ENCODE assay signal across 27 cellular contexts in the genomic region with DNA sequence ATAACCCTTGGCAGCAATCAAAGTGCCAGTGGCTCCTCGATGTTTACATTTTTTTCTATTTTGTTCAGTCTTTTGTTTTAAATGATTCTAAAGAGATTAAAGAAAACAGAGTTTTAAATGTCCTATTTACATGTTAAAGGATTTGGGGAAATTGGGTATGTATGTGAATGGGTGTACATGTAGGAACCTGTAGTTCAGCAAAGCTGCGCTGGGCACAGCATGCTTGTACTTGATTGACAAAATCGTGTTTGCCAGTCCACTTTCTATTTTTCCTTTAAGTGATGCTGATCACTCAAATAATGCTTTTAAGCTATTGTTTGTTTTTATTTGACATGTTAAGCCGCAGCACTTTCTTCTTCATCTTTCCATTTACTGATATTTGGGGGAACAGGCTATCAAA. TPM values are rescaled to one million over a fixed set of nuclear protein-coding genes. Genes with fewer than 3 reads are reported as not detected.
DNase-seq lines count a peak whose midpoint lies in the region; ATAC-seq, FAIRE-seq and TF ChIP-seq lines count a peak whose summit lies in the region.
"Had no signal": no experiment of that assay in that cellular context is flagged by ENCODE, and none has a peak within 500 bp of the region (broad histone marks: within the 10 kb centered on the region; RNA-seq: fewer than 3 reads in every experiment).

No MANE protein-coding gene starts in this region.

- POLR2A ChIA-PET in MCF 10A (lab: Yijun Ruan, JAX) = interaction anchor here (0.6 to 1.2 kb wide), 4 partner anchors 11 to 334 kb away, joined by 3 to 4 read pairs (median 3); a partner anchor contains a TSS
- POLR2A ChIA-PET in H1 (lab: Charles Lee; ENCODE audit: partially characterized antibody) = no interaction called here

- intact Hi-C loops in mammary epithelial cell (cut with micrococcal nuclease) (no loop called here), MCF 10A (cut with micrococcal nuclease) (no loop called here)

- no peak overlapping the region for H4K8ac ChIP-seq in H1 (ENCODE audit: extremely low read depth, insufficient read depth, low read length)

- no peak overlapping the region for H3K4me3 Mint-ChIP-seq in MCF 10A (ENCODE audit: unreplicated experiment)
- H3K4me3 Mint-ChIP-seq in osteocyte (ENCODE audit: unreplicated experiment) = no peak overlapping the region
- no peak overlapping the region for H3K4me3 Mint-ChIP-seq in neural progenitor cell
- no peak overlapping the region for H3K4me3 Mint-ChIP-seq in natural killer cell treated with Interleukin-12 subunit alpha and Interleukin-12 subunit beta and Interleukin-15 and Interleukin-18, amount 100 ng/mL, for 72 hours
- H3K4me3 Mint-ChIP-seq: B cell; CD4-positive, alpha-beta T cell; CD8-positive, alpha-beta memory T cell had no signal

- H3K4me1 Mint-ChIP-seq in MCF 10A (ENCODE audit: insufficient read depth, unreplicated experiment) (no peaks in the 10 kb centered on the region), osteocyte (ENCODE audit: unreplicated experiment) (peaks cover 50% of the 10 kb centered on the region), neural progenitor cell (no peaks in the 10 kb centered on the region)
- peaks cover 0 to 3% of the 10 kb centered on the region in 2 donors for H3K4me1 Mint-ChIP-seq in natural killer cell treated with Interleukin-12 subunit alpha and Interleukin-12 subunit beta and Interleukin-15 and Interleukin-18, amount 100 ng/mL, for 72 hours (ENCODE audit: low read depth in 2 of 2)
- H3K4me1 Mint-ChIP-seq: B cell had no signal

- in situ Hi-C loops in mammary epithelial cell (cut with MboI; ENCODE audit: low sequenced_read_pairs in 2 of 2) = no loop called here

- 39% methylated on average over 4 of the region's 4 CpGs for WGBS in mammary epithelial cell (ENCODE audit: low coverage, missing lambda C conversion rate)
- 86% methylated on average over 4 of the region's 4 CpGs; no CpG with 5 or more reads in 1 of the 2 experiments for WGBS in H1 (ENCODE audit: extremely low coverage in 1 of 2, insufficient coverage in 1 of 2, insufficient read length in 1 of 2, insufficient replicate concordance in 2 of 2, low coverage in 1 of 2, low lambda C conversion rate in 2 of 2, missing lambda C conversion rate in 1 of 2), 2 experiments

- H3K56ac ChIP-seq in H1 (replicated peaks; ENCODE audit: insufficient read length, low read depth, low read length) = no peak overlapping the region

- H2AFZ ChIP-seq in mammary epithelial cell (ENCODE audit: low read depth, low read length) (no peak overlapping the region), H1 (ENCODE audit: low read length) (no peak overlapping the region), neural progenitor cell (replicated peaks) (no peak overlapping the region)

- H3K36me3 Mint-ChIP-seq in MCF 10A (ENCODE audit: insufficient read depth, unreplicated experiment) (peaks cover 60% of the 10 kb centered on the region), osteocyte (ENCODE audit: unreplicated experiment) (peaks cover 55% of the 10 kb centered on the region), neural progenitor cell (peaks cover 25% of the 10 kb centered on the region)
- H3K36me3 Mint-ChIP-seq in natural killer cell treated with Interleukin-12 subunit alpha and Interleukin-12 subunit beta and Interleukin-15 and Interleukin-18, amount 100 ng/mL, for 72 hours = peaks cover 21% of the 10 kb centered on the region

- no peak for TF ChIP-seq CTCF in mammary epithelial cell (conservative IDR thresholded peaks at IDR 0.05 in 1 of 2, IDR thresholded peaks at IDR 0.05 in 1 of 2; ENCODE audit: extremely low read depth in 1 of 2, insufficient read depth in 1 of 2, low read depth in 1 of 2, low read length in 2 of 2)
- TF ChIP-seq CTCF in MCF 10A (IDR thresholded peaks at IDR 0.05; ENCODE audit: unreplicated experiment) = no peak
- no peak for TF ChIP-seq CTCF in H1 (IDR thresholded peaks at IDR 0.05; ENCODE audit: control extremely low read depth in 1 of 3, insufficient read depth in 1 of 3, low read depth in 1 of 3, low read length in 3 of 3)
- no peak for TF ChIP-seq CTCF in foreskin keratinocyte (conservative IDR thresholded peaks at IDR 0.05)
- no peak for TF ChIP-seq CTCF in osteocyte (IDR thresholded peaks at IDR 0.05)
- no peak for TF ChIP-seq CTCF in neural progenitor cell (IDR thresholded peaks at IDR 0.05)

- H3K23me2 ChIP-seq in H1 (ENCODE audit: low read depth, low read length) = no peaks in the 10 kb centered on the region

- H3K4me2 ChIP-seq in mammary epithelial cell (ENCODE audit: insufficient read depth, low read depth, low read length) (peak overlapping the region; percentile 35), H1 (ENCODE audit: insufficient read depth in 1 of 2, low read depth in 2 of 2, low read length in 2 of 2) (no peak overlapping the region), neural progenitor cell (no peak overlapping the region)
- H3K4me2 ChIP-seq: A549; BLaER1 treated with 17β-estradiol and CSF1 and Interleukin-3, amounts not matched to agents 10 nM and 100 nM had no signal

- H3K18ac ChIP-seq in H1 (ENCODE audit: extremely low read depth, low read length) = no peak overlapping the region

- peaks cover 14% of the 10 kb centered on the region for H3K36me3 ChIP-seq in mammary epithelial cell (ENCODE audit: insufficient read depth, low read length)
- H3K36me3 ChIP-seq in H1 (ENCODE audit: control insufficient read depth in 2 of 4, insufficient read depth in 4 of 4, low read length in 3 of 4) = peaks cover 0 to 33% (median 1%) of the 10 kb centered on the region in 4 experiments; a peak in 4 of 8 replicates
- H3K36me3 ChIP-seq in neural progenitor cell = peaks cover 6% of the 10 kb centered on the region

- no peak overlapping the region for H2AK5ac ChIP-seq in H1 (ENCODE audit: low read depth, low read length)

- no peak overlapping the region for H2BK5ac ChIP-seq in H1 (ENCODE audit: low read depth, low read length)

- H2BK120ac ChIP-seq in H1 (replicated peaks; ENCODE audit: low read depth, low read length) = no peak overlapping the region

- H3K27me3 Mint-ChIP-seq in MCF 10A (ENCODE audit: insufficient read depth, unreplicated experiment) (no peaks in the 10 kb centered on the region), osteocyte (ENCODE audit: unreplicated experiment) (no peaks in the 10 kb centered on the region), neural progenitor cell (ENCODE audit: insufficient read depth, low read depth) (no peaks in the 10 kb centered on the region)
- H3K27me3 Mint-ChIP-seq in natural killer cell treated with Interleukin-12 subunit alpha and Interleukin-12 subunit beta and Interleukin-15 and Interleukin-18, amount 100 ng/mL, for 72 hours = no peaks in the 10 kb centered on the region
- H3K27me3 Mint-ChIP-seq: B cell; CD4-positive, alpha-beta T cell; CD8-positive, alpha-beta memory T cell had no signal

- H3K9me3 Mint-ChIP-seq in MCF 10A (ENCODE audit: unreplicated experiment) (no peaks in the 10 kb centered on the region), osteocyte (ENCODE audit: unreplicated experiment) (no peaks in the 10 kb centered on the region), neural progenitor cell (no peaks in the 10 kb centered on the region)
- H3K9me3 Mint-ChIP-seq in natural killer cell treated with Interleukin-12 subunit alpha and Interleukin-12 subunit beta and Interleukin-15 and Interleukin-18, amount 100 ng/mL, for 72 hours = no peaks in the 10 kb centered on the region
- H3K9me3 Mint-ChIP-seq: CD4-positive, alpha-beta T cell; CD8-positive, alpha-beta memory T cell had no signal

- no peak overlapping the region for H4K91ac ChIP-seq in H1 (replicated peaks; ENCODE audit: insufficient read length, low read length)

- H3K4me1 ChIP-seq in mammary epithelial cell (ENCODE audit: insufficient read depth, low read length) (peaks cover 6% of the 10 kb centered on the region), H1 (replicated peaks in 1 of 4; ENCODE audit: control insufficient read depth in 3 of 4, insufficient read depth in 4 of 4, low read length in 3 of 4) (no peaks in the 10 kb centered on the region), foreskin keratinocyte (peaks cover 10% of the 10 kb centered on the region), neural progenitor cell (no peaks in the 10 kb centered on the region)
- H3K4me1 ChIP-seq: BLaER1 treated with 17β-estradiol and CSF1 and Interleukin-3, amounts not matched to agents 10 nM and 100 nM had no signal

- no peak overlapping the region for H2BK15ac ChIP-seq in H1 (ENCODE audit: low read length)

- dilution Hi-C loops in mammary epithelial cell (cut with HindIII; ENCODE audit: low sequenced_read_pairs) = no loop called here

- DNase-seq in mammary epithelial cell (no peak), MCF 10A (ENCODE audit: unreplicated experiment) (no peak), H1 (ENCODE audit: low read depth in 1 of 2, low spot score in 2 of 2) (no peak), foreskin keratinocyte (peak in 1 of 2 donors; percentile 64), osteocyte (ENCODE audit: extremely low spot score, unreplicated experiment) (no peak), neural progenitor cell (ENCODE audit: low spot score) (no peak), NCI-H2081 treated with DMSO at 0.1 percent for 48 hours (lab: John Stamatoyannopoulos, UW) (no peak)
- no peak for DNase-seq in natural killer cell treated with Interleukin-12 subunit alpha and Interleukin-12 subunit beta and Interleukin-15 and Interleukin-18, amount 100 ng/mL, for 72 hours (ENCODE audit: low spot score)
- DNase-seq: AML-193; CD4-positive, alpha-beta T cell; CD8-positive, alpha-beta memory T cell; COR-L47; DMS 273 treated with DMSO at 0.1 percent for 48 hours; DMS153; DMS53; DMS79; DND-41; EL; GDM1 had no signal

- H3K9ac ChIP-seq in mammary epithelial cell (ENCODE audit: insufficient read depth, low read length) (no peak overlapping the region), H1 (replicated peaks in 1 of 4; ENCODE audit: extremely low read depth in 1 of 4, low read depth in 3 of 4, low read length in 3 of 4) (no peak overlapping the region), neural progenitor cell (no peak overlapping the region)
- H3K9ac ChIP-seq: BLaER1 treated with 17β-estradiol and CSF1 and Interleukin-3, amounts not matched to agents 10 nM and 100 nM had no signal

- H3K14ac ChIP-seq in H1 (ENCODE audit: insufficient read length) = no peak overlapping the region

- TF ChIP-seq POLR2A in H1 (IDR thresholded peaks at IDR 0.05; ENCODE audit: control extremely low read depth in 1 of 2, low read depth in 2 of 2, low read length in 2 of 2) = no peak

- H3K27ac Mint-ChIP-seq in MCF 10A (ENCODE audit: low read depth, unreplicated experiment) (no peak overlapping the region), osteocyte (ENCODE audit: unreplicated experiment) (peak overlapping the region; percentile 23), neural progenitor cell (no peak overlapping the region)
- H3K27ac Mint-ChIP-seq in natural killer cell treated with Interleukin-12 subunit alpha and Interleukin-12 subunit beta and Interleukin-15 and Interleukin-18, amount 100 ng/mL, for 72 hours = no peak overlapping the region
- H3K27ac Mint-ChIP-seq: B cell; CD4-positive, alpha-beta T cell; CD8-positive, alpha-beta memory T cell had no signal

- H3K4ac ChIP-seq in H1 (replicated peaks; ENCODE audit: insufficient read length, low read depth, low read length) = no peak overlapping the region

- no peak overlapping the region for H2BK20ac ChIP-seq in H1 (ENCODE audit: low read length)

- H4K20me1 ChIP-seq in mammary epithelial cell (ENCODE audit: insufficient read depth, low read length) (no peaks in the 10 kb centered on the region), H1 (replicated peaks in 1 of 2; ENCODE audit: control insufficient read depth in 1 of 2, insufficient read depth in 2 of 2, low read length in 2 of 2) (no peaks in the 10 kb centered on the region), neural progenitor cell (ENCODE audit: low read depth) (no peaks in the 10 kb centered on the region)

- H3K4me3 ChIP-seq in mammary epithelial cell (replicated peaks in 1 of 3; ENCODE audit: insufficient read depth in 1 of 3, low read depth in 2 of 3, low read length in 3 of 3) (no peak overlapping the region), H1 (ENCODE audit: extremely low read depth in 1 of 4, insufficient read depth in 2 of 4, low read depth in 3 of 4, low read length in 4 of 4) (no peak overlapping the region), neural progenitor cell (no peak overlapping the region)
- H3K4me3 ChIP-seq: A549; BLaER1 treated with 17β-estradiol and CSF1 and Interleukin-3, amounts not matched to agents 10 nM and 100 nM; GM12878 had no signal

- no peaks in the 10 kb centered on the region for H3K79me1 ChIP-seq in H1 (ENCODE audit: low read depth, low read length)

- FAIRE-seq in H1 (lab: Jason Lieb, UNC) = peak; percentile 45
- FAIRE-seq: GM12878, GM12892, GM18507 had no signal

- H3K79me2 ChIP-seq in mammary epithelial cell (ENCODE audit: insufficient read depth, low read length) (no peaks in the 10 kb centered on the region), H1 (ENCODE audit: control insufficient read depth in 1 of 2, insufficient read depth in 2 of 2, low read length in 2 of 2) (no peaks in the 10 kb centered on the region), neural progenitor cell (ENCODE audit: low read depth) (no peaks in the 10 kb centered on the region)

- no peak for TF ChIP-seq RAD21 in H1 (IDR thresholded peaks at IDR 0.05 in 1 of 2, conservative IDR thresholded peaks at IDR 0.05 in 1 of 2; ENCODE audit: low read depth in 2 of 2, low read length in 2 of 2)

- BruUV-seq in mammary epithelial cell (replicated peaks; lab: Mats Ljungman, UMichigan) = no TSS peak
- BruUV-seq in MCF 10A (replicated peaks; lab: Mats Ljungman, UMichigan) = no TSS peak

- H3K27ac ChIP-seq in mammary epithelial cell (ENCODE audit: insufficient read depth, low read depth, low read length) (no peak overlapping the region), H1 (ENCODE audit: low read depth, low read length) (no peak overlapping the region), foreskin keratinocyte (no peak overlapping the region), neural progenitor cell (no peak overlapping the region)
- H3K27ac ChIP-seq: 22Rv1; A549; BLaER1 treated with 17β-estradiol and CSF1 and Interleukin-3, amounts not matched to agents 10 nM and 100 nM; C4-2B had no signal

- ATAC-seq in foreskin keratinocyte = peak; percentile 42
- ATAC-seq in natural killer cell treated with Interleukin-12 subunit alpha and Interleukin-12 subunit beta and Interleukin-15 and Interleukin-18, amount 100 ng/mL, for 72 hours = no peak
- ATAC-seq: A549, GM12878 had no signal

- no peak overlapping the region for H4K5ac ChIP-seq in H1 (ENCODE audit: insufficient read length, low read depth, low read length)

- no peaks in the 10 kb centered on the region for H3F3A ChIP-seq in neural progenitor cell (ENCODE audit: low read depth)

- H3K9me3 ChIP-seq in mammary epithelial cell (replicated peaks; ENCODE audit: insufficient read depth, low read length) (no peaks in the 10 kb centered on the region), H1 (ENCODE audit: insufficient read depth in 2 of 2, low read depth in 1 of 2, low read length in 1 of 2) (no peaks in the 10 kb centered on the region), neural progenitor cell (ENCODE audit: low read depth) (no peaks in the 10 kb centered on the region)
- H3K9me3 ChIP-seq: A549; BLaER1 treated with 17β-estradiol and CSF1 and Interleukin-3, amounts not matched to agents 10 nM and 100 nM had no signal

- H3K27me3 ChIP-seq in mammary epithelial cell (ENCODE audit: insufficient read depth, low read length) (no peaks in the 10 kb centered on the region), H1 (replicated peaks in 1 of 4; ENCODE audit: control insufficient read depth in 3 of 4, extremely low read depth in 1 of 4, insufficient read depth in 3 of 4, low read length in 3 of 4) (no peaks in the 10 kb centered on the region), foreskin keratinocyte (no peaks in the 10 kb centered on the region), neural progenitor cell (no peaks in the 10 kb centered on the region)
- H3K27me3 ChIP-seq: BLaER1 treated with 17β-estradiol and CSF1 and Interleukin-3, amounts not matched to agents 10 nM and 100 nM had no signal

- H2BK12ac ChIP-seq in H1 (ENCODE audit: low read depth, low read length) = no peak overlapping the region

- no peak for TF ChIP-seq EP300 in H1 (IDR thresholded peaks at IDR 0.05; ENCODE audit: borderline replicate concordance in 1 of 2, low read depth in 2 of 2, low read length in 2 of 2)

- no peak overlapping the region for H3K23ac ChIP-seq in H1 (ENCODE audit: insufficient read length)

- CTCF ChIA-PET in mammary epithelial cell (lab: Charles Lee; ENCODE audit: low non-redundant PET) (no interaction called here), MCF 10A (lab: Yijun Ruan, JAX) (interaction anchor here (0.6 to 2.3 kb wide), 6 partner anchors 15 to 1016 kb away, joined by 3 to 11 read pairs (median 4); no protein-coding TSS in a partner anchor), H1 (lab: Charles Lee; ENCODE audit: partially characterized antibody) (interaction anchor here (1.4 to 3.2 kb wide), 4 partner anchors 11 to 17 kb away, joined by 7 to 10 read pairs (median 8); no protein-coding TSS in a partner anchor)

RNA-seq across cellular contexts. Expression of a gene that starts 40.9 kb away (rescaled TPM):
- total RNA-seq in mammary epithelial cell = 10 to 100 TPM; 18.8 to 25.8 TPM
- polyA plus RNA-seq in mammary epithelial cell = 5.0 TPM
- 26.7 TPM for polyA minus RNA-seq in mammary epithelial cell
- total RNA-seq in MCF 10A (2022) = 17.2 and 25.9 TPM in 2 replicates
- 14.0 and 15.0 TPM in 2 replicates for total RNA-seq in H1 (2021; fragmentation: NEBNext Ultra II Directional; extraction: Animal tissue kit (Norgen Biotek cat#: 25700))
- 3.5 and 4.5 TPM in 2 replicates for polyA plus RNA-seq in H1 (2011; rRNA removed)
- polyA plus RNA-seq in H1 (2011; cell fraction: cytosol; rRNA removed) = 3.6 TPM
- polyA plus RNA-seq in H1 (2011; cell fraction: nucleus; rRNA removed) = 5.4 TPM
- polyA plus RNA-seq in H1 (2012, experiment 1 of 2) = 3.5 to 7.1 TPM (median 4.6 TPM) in 4 replicates
- 0.55 TPM for polyA plus RNA-seq in H1 (2012, experiment 2 of 2)
- polyA plus RNA-seq in H1 (2013, experiment 1 of 2) = 4.7 TPM
- 4.0 TPM for polyA plus RNA-seq in H1 (2013, experiment 2 of 2)
- 10.4 and 11.9 TPM in 2 replicates for polyA minus RNA-seq in H1 (2011; rRNA and poly(A)+ RNA removed)
- 21.4 TPM for polyA minus RNA-seq in H1 (2011; cell fraction: cytosol; rRNA and poly(A)+ RNA removed)
- 20.8 TPM for polyA minus RNA-seq in H1 (2011; cell fraction: nucleus; rRNA and poly(A)+ RNA removed)
- 12.4 and 14.1 TPM in 2 replicates for total RNA-seq in foreskin keratinocyte
- 3.5 and 4.5 TPM in 2 replicates for polyA plus RNA-seq in foreskin keratinocyte
- total RNA-seq in osteocyte = 50.2 and 59.3 TPM in 2 replicates
- total RNA-seq in neural progenitor cell (ENCODE audit: low replicate concordance) = 24.1 and 28.2 TPM in 2 replicates
- 10 to 100 TPM; 16.4 to 23.9 TPM for total RNA-seq in natural killer cell treated with Interleukin-12 subunit alpha and Interleukin-12 subunit beta and Interleukin-15 and Interleukin-18, amount 100 ng/mL, for 72 hours
